18 cellular contexts compared by ENCODE assay signal in genomic region chr11:9609841-9610240, GRCh38.
"Had no signal": no experiment of that assay in that cellular context is flagged by ENCODE, and none has a peak within 500 bp of the region (broad histone marks: within the 10 kb centered on the region; RNA-seq: fewer than 3 reads in every experiment).

No MANE protein-coding gene starts in this region.

- H2AFZ ChIP-seq: hepatocyte had no signal

- H3K4me3 ChIP-seq: cardiac muscle cell, esophagus squamous epithelium, hepatocyte, left lung, suprapubic skin, upper lobe of right lung had no signal

- DNase-seq: activated CD4-positive, alpha-beta memory T cell treated with anti-CD3 and anti-CD28 coated beads, Interleukin-2, amount 10 ng/mL, durations not matched to agents 7 days and 5 days; activated CD4-positive, alpha-beta T cell treated with anti-CD3 and anti-CD28 coated beads for 4 hours; activated naive CD4-positive, alpha-beta T cell treated with anti-CD3 and anti-CD28 coated beads, Interleukin-2, amount 50 U/mL, for 16 hours; activated T-cell treated with anti-CD3 and anti-CD28 coated beads for 4 hours; esophagus squamous epithelium; kidney; left lung; natural killer cell; posterior cingulate gyrus; retina; stimulated activated CD4-positive, alpha-beta T cell treated with anti-CD3 and anti-CD28 coated beads, Interleukin-2, amount 100 ng/mL, for 48 hours; stimulated activated naive CD4-positive, alpha-beta T cell; T-helper 17 cell; upper lobe of right lung; WERI-Rb-1 had no signal

- H3K4me2 ChIP-seq: hepatocyte had no signal

- H3K79me2 ChIP-seq: hepatocyte had no signal

- H3K36me3 ChIP-seq: cardiac muscle cell, esophagus squamous epithelium, left lung, suprapubic skin, upper lobe of right lung, WERI-Rb-1 had no signal

- H3K27ac ChIP-seq: cardiac muscle cell, esophagus squamous epithelium, hepatocyte, left lung, suprapubic skin, upper lobe of right lung, WERI-Rb-1 had no signal

- ATAC-seq: left lung, natural killer cell, T-helper 17 cell, upper lobe of right lung had no signal

- H3K9me3 ChIP-seq: esophagus squamous epithelium, left lung, suprapubic skin, upper lobe of right lung had no signal

- H3K27me3 ChIP-seq: cardiac muscle cell, esophagus squamous epithelium, hepatocyte, left lung, suprapubic skin, upper lobe of right lung had no signal
